1 cellular context compared by ENCODE assay signal in the genomic region with DNA sequence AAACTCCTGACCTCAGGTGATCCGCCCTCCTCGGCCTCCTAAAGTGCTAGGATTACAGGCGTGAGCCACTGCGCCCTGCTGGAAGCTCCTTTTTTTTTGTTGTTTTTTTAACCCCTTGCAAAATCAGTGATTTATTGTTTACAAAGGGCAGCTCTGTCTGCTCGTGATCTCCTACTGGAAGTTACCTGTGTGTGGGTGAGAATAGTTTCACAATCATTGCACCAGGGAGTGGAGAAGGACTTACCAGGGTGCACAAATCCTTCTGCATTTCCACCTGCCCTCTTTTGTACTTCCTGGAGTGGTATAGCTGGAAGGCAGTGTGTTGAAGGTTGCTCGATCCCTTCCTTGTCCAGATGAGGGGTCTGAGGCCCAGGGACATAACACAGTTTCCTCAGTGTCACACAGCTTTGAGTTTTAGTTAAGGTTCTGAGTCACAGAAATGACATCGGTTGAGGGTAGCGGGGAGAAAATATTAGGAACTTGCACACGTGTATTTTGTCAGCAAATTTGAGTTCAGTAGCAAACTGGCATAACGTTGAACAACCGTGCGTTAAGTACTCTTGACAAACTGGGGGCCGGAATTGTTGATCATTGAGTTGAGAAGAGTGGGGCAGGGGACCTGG.
A peak's percentile ranks its signal among the peaks of the same experiment; 100 is the strongest.
TF ChIP-seq lines count a peak whose summit lies in the region.

No MANE protein-coding gene starts in this region.

TF ChIP-seq in HepG2, 621 proteins besides CTCF, POLR2A, EP300 and RAD21 (continued from another document and continues in another):
- TF ChIP-seq ZNF280D (CRISPR knock-in tag; IDR thresholded peaks at IDR 0.05) (no peak), ZNF576 (CRISPR knock-in tag; IDR thresholded peaks at IDR 0.05) (no peak), MAFG (CRISPR knock-in tag; IDR thresholded peaks at IDR 0.05) (no peak), HES4 (CRISPR knock-in tag; IDR thresholded peaks at IDR 0.05; ENCODE audit: borderline replicate concordance) (no peak), ZBTB10 (CRISPR knock-in tag; IDR thresholded peaks at IDR 0.05; ENCODE audit: borderline replicate concordance) (no peak), ZBTB2 (CRISPR knock-in tag; IDR thresholded peaks at IDR 0.05; ENCODE audit: low read depth) (no peak), MEF2D (CRISPR knock-in tag; IDR thresholded peaks at IDR 0.05) (no peak), ZNF468 (CRISPR knock-in tag; IDR thresholded peaks at IDR 0.05) (no peak), ATF5 (CRISPR knock-in tag; IDR thresholded peaks at IDR 0.05; ENCODE audit: low read depth) (no peak), ZNF414 (CRISPR knock-in tag; IDR thresholded peaks at IDR 0.05) (no peak), ZNF614 (CRISPR knock-in tag; IDR thresholded peaks at IDR 0.05; ENCODE audit: borderline replicate concordance) (no peak), SRF (IDR thresholded peaks at IDR 0.05; ENCODE audit: low read depth, low read length) (peak; percentile 8; the same call in 1 of the 2 replicates), KMT2B (CRISPR knock-in tag; IDR thresholded peaks at IDR 0.05) (no peak), KDM5A (IDR thresholded peaks at IDR 0.05; ENCODE audit: borderline replicate concordance, low read length) (no peak), SMAD9 (CRISPR knock-in tag; IDR thresholded peaks at IDR 0.05) (no peak), NFATC3 (CRISPR knock-in tag; IDR thresholded peaks at IDR 0.05) (no peak), ZNF235 (CRISPR knock-in tag; IDR thresholded peaks at IDR 0.05; ENCODE audit: borderline replicate concordance) (no peak), LBX2 (CRISPR knock-in tag; IDR thresholded peaks at IDR 0.05; ENCODE audit: borderline replicate concordance) (no peak), ZNF780A (CRISPR knock-in tag; IDR thresholded peaks at IDR 0.05) (no peak), ISL2 (CRISPR knock-in tag; IDR thresholded peaks at IDR 0.05) (peak; percentile 56), ZNF333 (CRISPR knock-in tag; IDR thresholded peaks at IDR 0.05; ENCODE audit: borderline replicate concordance) (no peak), ZNF724P (CRISPR knock-in tag; IDR thresholded peaks at IDR 0.05; ENCODE audit: borderline replicate concordance) (no peak), ZNF225 (CRISPR knock-in tag; IDR thresholded peaks at IDR 0.05) (no peak), FOXK1 (CRISPR knock-in tag; IDR thresholded peaks at IDR 0.05; ENCODE audit: borderline replicate concordance, low read depth) (peak; percentile 39; the same call in 1 of the 2 replicates), ETS1 (CRISPR knock-in tag; IDR thresholded peaks at IDR 0.05) (no peak), ZNF619 (CRISPR knock-in tag; IDR thresholded peaks at IDR 0.05) (no peak), ZBTB49 (CRISPR knock-in tag; IDR thresholded peaks at IDR 0.05; ENCODE audit: borderline replicate concordance) (no peak), SATB2 (CRISPR knock-in tag; IDR thresholded peaks at IDR 0.05) (no peak), PHF8 (CRISPR knock-in tag; IDR thresholded peaks at IDR 0.05) (no peak), RFXAP (CRISPR knock-in tag; IDR thresholded peaks at IDR 0.05; ENCODE audit: borderline replicate concordance) (no peak)
- TF ChIP-seq, protein P1, sequence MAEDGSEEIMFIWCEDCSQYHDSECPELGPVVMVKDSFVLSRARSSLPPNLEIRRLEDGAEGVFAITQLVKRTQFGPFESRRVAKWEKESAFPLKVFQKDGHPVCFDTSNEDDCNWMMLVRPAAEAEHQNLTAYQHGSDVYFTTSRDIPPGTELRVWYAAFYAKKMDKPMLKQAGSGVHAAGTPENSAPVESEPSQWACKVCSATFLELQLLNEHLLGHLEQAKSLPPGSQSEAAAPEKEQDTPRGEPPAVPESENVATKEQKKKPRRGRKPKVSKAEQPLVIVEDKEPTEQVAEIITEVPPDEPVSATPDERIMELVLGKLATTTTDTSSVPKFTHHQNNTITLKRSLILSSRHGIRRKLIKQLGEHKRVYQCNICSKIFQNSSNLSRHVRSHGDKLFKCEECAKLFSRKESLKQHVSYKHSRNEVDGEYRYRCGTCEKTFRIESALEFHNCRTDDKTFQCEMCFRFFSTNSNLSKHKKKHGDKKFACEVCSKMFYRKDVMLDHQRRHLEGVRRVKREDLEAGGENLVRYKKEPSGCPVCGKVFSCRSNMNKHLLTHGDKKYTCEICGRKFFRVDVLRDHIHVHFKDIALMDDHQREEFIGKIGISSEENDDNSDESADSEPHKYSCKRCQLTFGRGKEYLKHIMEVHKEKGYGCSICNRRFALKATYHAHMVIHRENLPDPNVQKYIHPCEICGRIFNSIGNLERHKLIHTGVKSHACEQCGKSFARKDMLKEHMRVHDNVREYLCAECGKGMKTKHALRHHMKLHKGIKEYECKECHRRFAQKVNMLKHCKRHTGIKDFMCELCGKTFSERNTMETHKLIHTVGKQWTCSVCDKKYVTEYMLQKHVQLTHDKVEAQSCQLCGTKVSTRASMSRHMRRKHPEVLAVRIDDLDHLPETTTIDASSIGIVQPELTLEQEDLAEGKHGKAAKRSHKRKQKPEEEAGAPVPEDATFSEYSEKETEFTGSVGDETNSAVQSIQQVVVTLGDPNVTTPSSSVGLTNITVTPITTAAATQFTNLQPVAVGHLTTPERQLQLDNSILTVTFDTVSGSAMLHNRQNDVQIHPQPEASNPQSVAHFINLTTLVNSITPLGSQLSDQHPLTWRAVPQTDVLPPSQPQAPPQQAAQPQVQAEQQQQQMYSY (CRISPR knock-in tag; IDR thresholded peaks at IDR 0.05): no peak
- TF ChIP-seq, protein P2, sequence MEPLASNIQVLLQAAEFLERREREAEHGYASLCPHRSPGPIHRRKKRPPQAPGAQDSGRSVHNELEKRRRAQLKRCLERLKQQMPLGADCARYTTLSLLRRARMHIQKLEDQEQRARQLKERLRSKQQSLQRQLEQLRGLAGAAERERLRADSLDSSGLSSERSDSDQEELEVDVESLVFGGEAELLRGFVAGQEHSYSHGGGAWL (CRISPR knock-in tag; IDR thresholded peaks at IDR 0.05): no peak
- TF ChIP-seq, protein P3, sequence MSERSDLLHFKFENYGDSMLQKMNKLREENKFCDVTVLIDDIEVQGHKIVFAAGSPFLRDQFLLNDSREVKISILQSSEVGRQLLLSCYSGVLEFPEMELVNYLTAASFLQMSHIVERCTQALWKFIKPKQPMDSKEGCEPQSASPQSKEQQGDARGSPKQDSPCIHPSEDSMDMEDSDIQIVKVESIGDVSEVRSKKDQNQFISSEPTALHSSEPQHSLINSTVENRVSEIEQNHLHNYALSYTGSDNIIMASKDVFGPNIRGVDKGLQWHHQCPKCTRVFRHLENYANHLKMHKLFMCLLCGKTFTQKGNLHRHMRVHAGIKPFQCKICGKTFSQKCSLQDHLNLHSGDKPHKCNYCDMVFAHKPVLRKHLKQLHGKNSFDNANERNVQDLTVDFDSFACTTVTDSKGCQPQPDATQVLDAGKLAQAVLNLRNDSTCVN (CRISPR knock-in tag; IDR thresholded peaks at IDR 0.05; ENCODE audit: borderline replicate concordance): no peak
- TF ChIP-seq, protein P4, sequence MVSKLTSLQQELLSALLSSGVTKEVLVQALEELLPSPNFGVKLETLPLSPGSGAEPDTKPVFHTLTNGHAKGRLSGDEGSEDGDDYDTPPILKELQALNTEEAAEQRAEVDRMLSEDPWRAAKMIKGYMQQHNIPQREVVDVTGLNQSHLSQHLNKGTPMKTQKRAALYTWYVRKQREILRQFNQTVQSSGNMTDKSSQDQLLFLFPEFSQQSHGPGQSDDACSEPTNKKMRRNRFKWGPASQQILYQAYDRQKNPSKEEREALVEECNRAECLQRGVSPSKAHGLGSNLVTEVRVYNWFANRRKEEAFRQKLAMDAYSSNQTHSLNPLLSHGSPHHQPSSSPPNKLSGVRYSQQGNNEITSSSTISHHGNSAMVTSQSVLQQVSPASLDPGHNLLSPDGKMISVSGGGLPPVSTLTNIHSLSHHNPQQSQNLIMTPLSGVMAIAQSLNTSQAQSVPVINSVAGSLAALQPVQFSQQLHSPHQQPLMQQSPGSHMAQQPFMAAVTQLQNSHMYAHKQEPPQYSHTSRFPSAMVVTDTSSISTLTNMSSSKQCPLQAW (CRISPR knock-in tag; IDR thresholded peaks at IDR 0.05): no peak
